In genomic region chr2:29767606-29768335, GRCh38 we compare ENCODE assay signal across 19 cellular contexts.
"Had no signal": no experiment of that assay in that cellular context is flagged by ENCODE, and none has a peak within 500 bp of the region (broad histone marks: within the 10 kb centered on the region; RNA-seq: fewer than 3 reads in every experiment).

No MANE protein-coding gene starts in this region.

- H3K4me3 ChIP-seq: lower lobe of right lung, transverse colon had no signal

- H3K27me3 ChIP-seq: brain microvascular endothelial cell, transverse colon had no signal

- H3K9me3 ChIP-seq: lower lobe of right lung, transverse colon had no signal

- H3K27ac ChIP-seq: brain microvascular endothelial cell, lower lobe of right lung, transverse colon had no signal

- H3K4me1 ChIP-seq: lower lobe of right lung, transverse colon had no signal

- H3K36me3 ChIP-seq: brain microvascular endothelial cell, lower lobe of right lung, transverse colon had no signal

- H3K27ac Mint-ChIP-seq: activated naive CD4-positive, alpha-beta T cell treated with anti-CD3 and anti-CD28 coated beads, Interleukin-2, amount 50 U/mL, for 24 hours; activated T-cell treated with anti-CD3 and anti-CD28 coated beads, Interleukin-2, amount 50 U/mL, for 24 hours; dendritic cell treated with granulocyte-macrophage colony-stimulating factor and Interleukin-4, amounts not matched to agents 40 ng/mL and 50 ng/mL, for 4 days; effector memory CD8-positive, alpha-beta T cell; natural killer cell; progenitor cell of endocrine pancreas; stimulated activated memory B cell treated with anti-CD40 and anti-IgM and Interleukin-4, amounts not matched to agents 10 μg/mL and 1 μg/mL and 100 μg/mL, for 72 hours had no signal

- H3K4me3 Mint-ChIP-seq: activated naive CD4-positive, alpha-beta T cell treated with anti-CD3 and anti-CD28 coated beads, Interleukin-2, amount 50 U/mL, for 24 hours; activated T-cell treated with anti-CD3 and anti-CD28 coated beads, Interleukin-2, amount 50 U/mL, for 24 hours; dendritic cell treated with granulocyte-macrophage colony-stimulating factor and Interleukin-4, amounts not matched to agents 40 ng/mL and 50 ng/mL, for 4 days; effector memory CD8-positive, alpha-beta T cell; natural killer cell; stimulated activated memory B cell treated with anti-CD40 and anti-IgM and Interleukin-4, amounts not matched to agents 10 μg/mL and 1 μg/mL and 100 μg/mL, for 72 hours had no signal

- DNase-seq: activated CD4-positive, alpha-beta T cell treated with anti-CD3 and anti-CD28 coated beads, Interleukin-2, amount 50 U/mL, for 4 hours; activated CD4-positive, CD25-positive, alpha-beta regulatory T cell treated with anti-CD3 and anti-CD28 coated beads, Interleukin-2, amount 50 U/mL, for 72 hours; activated effector memory CD4-positive, alpha-beta T cell treated with Interleukin-2 at 50 U/mL for 16 hours; activated T-cell treated with anti-CD3 and anti-CD28 coated beads, Interleukin-2, amount 50 U/mL, for 24 hours; amygdala; brain microvascular endothelial cell; effector memory CD8-positive, alpha-beta T cell; hippocampal formation; kidney glomerular epithelial cell; lower lobe of right lung; natural killer cell; nucleus accumbens; right cardiac atrium; substantia nigra; transverse colon had no signal

- H3K4me1 Mint-ChIP-seq: activated naive CD4-positive, alpha-beta T cell treated with anti-CD3 and anti-CD28 coated beads, Interleukin-2, amount 50 U/mL, for 24 hours; natural killer cell; stimulated activated memory B cell treated with anti-CD40 and anti-IgM and Interleukin-4, amounts not matched to agents 10 μg/mL and 1 μg/mL and 100 μg/mL, for 72 hours had no signal

- H3K36me3 Mint-ChIP-seq: activated naive CD4-positive, alpha-beta T cell treated with anti-CD3 and anti-CD28 coated beads, Interleukin-2, amount 50 U/mL, for 24 hours; natural killer cell; stimulated activated memory B cell treated with anti-CD40 and anti-IgM and Interleukin-4, amounts not matched to agents 10 μg/mL and 1 μg/mL and 100 μg/mL, for 72 hours had no signal

- H3K9me3 Mint-ChIP-seq: activated naive CD4-positive, alpha-beta T cell treated with anti-CD3 and anti-CD28 coated beads, Interleukin-2, amount 50 U/mL, for 24 hours; activated T-cell treated with anti-CD3 and anti-CD28 coated beads, Interleukin-2, amount 50 U/mL, for 24 hours; dendritic cell treated with granulocyte-macrophage colony-stimulating factor and Interleukin-4, amounts not matched to agents 40 ng/mL and 50 ng/mL, for 4 days; effector memory CD8-positive, alpha-beta T cell; natural killer cell had no signal
